ENCODE assay signal across 8 cellular contexts in genomic region chr6:87407531-87407895, GRCh38. TPM values are rescaled to one million over a fixed set of nuclear protein-coding genes. Genes with fewer than 3 reads are reported as not detected.
A peak's percentile ranks its signal among the peaks of the same experiment; 100 is the strongest.
DNase-seq lines count a peak whose midpoint lies in the region; ATAC-seq lines count a peak whose summit lies in the region.

No MANE protein-coding gene starts in this region.

- H3K79me1 ChIP-seq in mesendoderm (ENCODE audit: low read length): no peaks in the 10 kb centered on the region

- no peaks in the 10 kb centered on the region for H3K36me3 ChIP-seq in SJCRH30
- H3K36me3 ChIP-seq in duodenal mucosa (ENCODE audit: control insufficient read depth in 1 of 2, insufficient read depth in 2 of 2, low read length in 2 of 2): no peaks in the 10 kb centered on the region
- no peaks in the 10 kb centered on the region for H3K36me3 ChIP-seq in mesendoderm (ENCODE audit: control insufficient read depth, insufficient read depth, low read length)

- H3K23ac ChIP-seq in mesendoderm (ENCODE audit: low read length): no peak overlapping the region

- no CpG with 5 or more reads among the region's 10 CpGs for WGBS in mesendoderm (ENCODE audit: extremely low coverage, insufficient coverage, low lambda C conversion rate)

- H3K4me3 ChIP-seq in SJCRH30 (peak overlapping the region; percentile 92), duodenal mucosa (ENCODE audit: low read depth in 1 of 2, low read length in 2 of 2) (peak overlapping the region; percentile 94 to 97), mesendoderm (ENCODE audit: low read length) (peak overlapping the region; percentile 70)

- H3K9ac ChIP-seq in duodenal mucosa (ENCODE audit: low read depth in 1 of 2, low read length in 2 of 2): peak overlapping the region in 1 of 2 donors; percentile 6
- peak overlapping the region; percentile 43 for H3K9ac ChIP-seq in mesendoderm (ENCODE audit: low read length)

- peak overlapping the region; percentile 54 for H3K56ac ChIP-seq in mesendoderm (ENCODE audit: low read length)

- peak overlapping the region; percentile 60 for H3K4me2 ChIP-seq in mesendoderm (ENCODE audit: low read length)

- DNase-seq in CD1c-positive myeloid dendritic cell (ENCODE audit: extremely low spot score): peak; percentile 52
- no peak for DNase-seq in SJCRH30
- DNase-seq in mesendoderm: no peak
- DNase-seq in ureter (ENCODE audit: low spot score): peak; percentile 46
- DNase-seq in RPMI8226: no peak

- H2AK5ac ChIP-seq in mesendoderm (ENCODE audit: low read length): no peak overlapping the region

- no peak overlapping the region for H2BK5ac ChIP-seq in mesendoderm (ENCODE audit: low read length)

- H3K79me2 ChIP-seq in mesendoderm (ENCODE audit: control insufficient read depth, insufficient read depth, low read length): no peaks in the 10 kb centered on the region

- no peak overlapping the region for H3K4ac ChIP-seq in mesendoderm (ENCODE audit: low read depth, low read length)

- H3K4me1 ChIP-seq in SJCRH30: no peaks in the 10 kb centered on the region
- peaks cover 3 to 4% of the 10 kb centered on the region in 2 donors for H3K4me1 ChIP-seq in duodenal mucosa (ENCODE audit: control insufficient read depth in 1 of 2, insufficient read depth in 2 of 2, low read length in 2 of 2)
- no peaks in the 10 kb centered on the region for H3K4me1 ChIP-seq in mesendoderm (ENCODE audit: control insufficient read depth, low read depth, low read length)

- no peak overlapping the region for H4K8ac ChIP-seq in mesendoderm (ENCODE audit: low read depth, low read length)

- H2BK120ac ChIP-seq in mesendoderm (ENCODE audit: low read depth, low read length): no peak overlapping the region

- H3K9me3 ChIP-seq in SJCRH30 (replicated peaks): no peaks in the 10 kb centered on the region
- H3K9me3 ChIP-seq in duodenal mucosa (ENCODE audit: control insufficient read depth in 1 of 2, low read length in 2 of 2): no peaks in the 10 kb centered on the region

- no peak overlapping the region for H3K18ac ChIP-seq in mesendoderm (ENCODE audit: low read length)

- H3K27ac ChIP-seq in SJCRH30 (no peak overlapping the region), duodenal mucosa (ENCODE audit: low read depth, low read length) (no peak overlapping the region), mesendoderm (ENCODE audit: low read depth, low read length) (no peak overlapping the region)

- ATAC-seq in GM19025 (IDR thresholded peaks at IDR 0.05; ENCODE audit: low read depth, unreplicated experiment) (peak; percentile 8), HG03439 (IDR thresholded peaks at IDR 0.05; ENCODE audit: unreplicated experiment) (peak; percentile 22)

- H2BK15ac ChIP-seq in mesendoderm (replicated peaks; ENCODE audit: low read depth): no peak overlapping the region

- H3K27me3 ChIP-seq in SJCRH30 (no peaks in the 10 kb centered on the region), duodenal mucosa (ENCODE audit: control insufficient read depth in 1 of 2, insufficient read depth in 2 of 2, low read length in 2 of 2) (peaks cover 0 to 4% of the 10 kb centered on the region in 2 donors), mesendoderm (ENCODE audit: insufficient read depth, low read length, poor library complexity) (no peaks in the 10 kb centered on the region)

- no peak overlapping the region for H4K5ac ChIP-seq in mesendoderm (ENCODE audit: low read length)

RNA-seq across cellular contexts. Expression of gene CFAP206, which starts 0.3 kb away (rescaled TPM):
- total RNA-seq in SJCRH30 (2014; rRNA removed; shearing (Covaris generic)): 0.23 and 0.45 TPM in 2 replicates
- 0.03 TPM for polyA plus RNA-seq in mesendoderm (2013, experiment 1 of 2)
- 0.04 TPM for polyA plus RNA-seq in mesendoderm (2013, experiment 2 of 2)
- total RNA-seq in ureter: 1.3 TPM

Comparison
In these comparisons a context has a peak if more than half of its experiments do, and no peak if none do; other contexts are left out.
1. DNase-seq: peak in CD1c-positive myeloid dendritic cell (single experiment) and ureter (single experiment); none in SJCRH30 (0 of 2), mesendoderm (single experiment) and RPMI8226 (single experiment).
2. Peak in every context shown above with its lines, with median percentiles within 50 percentile points of each other: H3K4me3 ChIP-seq.